1 cellular context compared by ENCODE assay signal in genomic region chr1:13540871-13541270, GRCh38.
TF ChIP-seq lines count a peak whose summit lies in the region.

No MANE protein-coding gene starts in this region.

TF ChIP-seq in GM23338, 12 proteins besides CTCF, POLR2A, EP300 and RAD21 (continued from another document):
- no peak for TF ChIP-seq EZH2phosphoT487 (IDR thresholded peaks at IDR 0.05; ENCODE audit: unreplicated experiment)
